ENCODE assay signal across 15 cellular contexts in genomic region chr1:9240914-9241820, GRCh38. TPM values are rescaled to one million over a fixed set of nuclear protein-coding genes. Genes with fewer than 3 reads are reported as not detected.
A peak's percentile ranks its signal among the peaks of the same experiment; 100 is the strongest.
DNase-seq lines count a peak whose midpoint lies in the region; ATAC-seq and TF ChIP-seq lines count a peak whose summit lies in the region.
"Had no signal": no experiment of that assay in that cellular context is flagged by ENCODE, and none has a peak within 500 bp of the region (broad histone marks: within the 10 kb centered on the region; RNA-seq: fewer than 3 reads in every experiment).

No MANE protein-coding gene starts in this region.

- H3K9me3 Mint-ChIP-seq in natural killer cell treated with Interleukin-12 subunit alpha and Interleukin-12 subunit beta and Interleukin-15 and Interleukin-18, amount 100 ng/mL, for 72 hours, result no peaks in the 10 kb centered on the region
- H3K9me3 Mint-ChIP-seq in natural killer cell, result no peaks in the 10 kb centered on the region
- H3K9me3 Mint-ChIP-seq: stimulated activated naive CD8-positive, alpha-beta T cell treated with anti-CD3 and anti-CD28 coated beads, Interleukin-15, amount 100 ng/mL, for 72 hours had no signal

- no peaks in the 10 kb centered on the region for H3K36me3 Mint-ChIP-seq in natural killer cell treated with Interleukin-12 subunit alpha and Interleukin-12 subunit beta and Interleukin-15 and Interleukin-18, amount 100 ng/mL, for 72 hours
- H3K36me3 Mint-ChIP-seq in natural killer cell, result no peaks in the 10 kb centered on the region

- peak overlapping the region in 18 of 21 experiments; percentile 10 to 82 (median 68) for H3K27ac ChIP-seq in skin epidermis
- H3K27ac ChIP-seq: colonic mucosa had no signal

- ATAC-seq in natural killer cell treated with Interleukin-12 subunit alpha and Interleukin-12 subunit beta and Interleukin-15 and Interleukin-18, amount 100 ng/mL, for 72 hours, result no peak
- no peak for ATAC-seq in natural killer cell
- ATAC-seq in omental fat pad (ENCODE audit: low FRiP score), result no peak
- no peak for ATAC-seq in sciatic nerve
- ATAC-seq: PC-3; stimulated activated naive CD8-positive, alpha-beta T cell treated with anti-CD3 and anti-CD28 coated beads, Interleukin-15, amount 100 ng/mL, for 72 hours had no signal

- H3K27ac Mint-ChIP-seq in natural killer cell treated with Interleukin-12 subunit alpha and Interleukin-12 subunit beta and Interleukin-15 and Interleukin-18, amount 100 ng/mL, for 72 hours, result peak overlapping the region; percentile 67 to 71
- H3K27ac Mint-ChIP-seq in natural killer cell, result no peak overlapping the region
- H3K27ac Mint-ChIP-seq: stimulated activated naive CD8-positive, alpha-beta T cell treated with anti-CD3 and anti-CD28 coated beads, Interleukin-15, amount 100 ng/mL, for 72 hours had no signal

- no peaks in the 10 kb centered on the region for H3K36me3 ChIP-seq in iPS-15b (ENCODE audit: control insufficient read depth, insufficient read depth, low read length)
- H3K36me3 ChIP-seq: colonic mucosa had no signal

- peaks cover 0 to 2% of the 10 kb centered on the region in 2 donors for H3K27me3 Mint-ChIP-seq in natural killer cell treated with Interleukin-12 subunit alpha and Interleukin-12 subunit beta and Interleukin-15 and Interleukin-18, amount 100 ng/mL, for 72 hours
- no peaks in the 10 kb centered on the region for H3K27me3 Mint-ChIP-seq in natural killer cell (ENCODE audit: low read depth in 2 of 2)
- H3K27me3 Mint-ChIP-seq: stimulated activated naive CD8-positive, alpha-beta T cell treated with anti-CD3 and anti-CD28 coated beads, Interleukin-15, amount 100 ng/mL, for 72 hours had no signal

- H3K4me3 ChIP-seq in iPS-15b (ENCODE audit: low read depth, low read length), result no peak overlapping the region
- H3K4me3 ChIP-seq in skin epidermis, result no peak overlapping the region
- H3K4me3 ChIP-seq: colonic mucosa had no signal

- intact Hi-C loops in natural killer cell (cut with micrococcal nuclease), result no loop called here
- intact Hi-C loops in sciatic nerve (cut with DNase I), result no loop called here

- peak overlapping the region; percentile 47 for H3K9ac ChIP-seq in iPS-15b (ENCODE audit: low read depth, low read length)

- no peaks in the 10 kb centered on the region for H3K9me3 ChIP-seq in iPS-15b (ENCODE audit: control insufficient read depth, insufficient read depth, low read length)
- H3K9me3 ChIP-seq: colonic mucosa had no signal

- peaks cover 41 to 45% of the 10 kb centered on the region in 2 donors for H3K4me1 Mint-ChIP-seq in natural killer cell treated with Interleukin-12 subunit alpha and Interleukin-12 subunit beta and Interleukin-15 and Interleukin-18, amount 100 ng/mL, for 72 hours (ENCODE audit: low read depth in 2 of 2)
- H3K4me1 Mint-ChIP-seq in natural killer cell, result peaks cover 44 to 48% of the 10 kb centered on the region in 2 donors

- no peak for TF ChIP-seq CTCF in natural killer cell (IDR thresholded peaks at IDR 0.05)
- no peak for TF ChIP-seq CTCF in omental fat pad (IDR thresholded peaks at IDR 0.05)

- no peak overlapping the region for H3K4me3 Mint-ChIP-seq in natural killer cell treated with Interleukin-12 subunit alpha and Interleukin-12 subunit beta and Interleukin-15 and Interleukin-18, amount 100 ng/mL, for 72 hours
- no peak overlapping the region for H3K4me3 Mint-ChIP-seq in natural killer cell

- no peak for DNase-seq in natural killer cell treated with Interleukin-12 subunit alpha and Interleukin-12 subunit beta and Interleukin-15 and Interleukin-18, amount 100 ng/mL, for 72 hours (ENCODE audit: low spot score)
- no peak for DNase-seq in natural killer cell
- no peak for DNase-seq in DMS 273 treated with DMSO at 0.1 percent for 48 hours (lab: John Stamatoyannopoulos, UW)
- no peak for DNase-seq in omental fat pad (ENCODE audit: low spot score)
- no peak for DNase-seq in sciatic nerve (ENCODE audit: low spot score)
- DNase-seq in inferior parietal cortex (ENCODE audit: extremely low spot score), result no peak
- DNase-seq: activated CD4-positive, alpha-beta T cell treated with anti-CD3 and anti-CD28 coated beads for 1 hour; activated T-cell treated with anti-CD3 and anti-CD28 coated beads for 4 hours; colonic mucosa; NCI-H1436; PC-3; retina; stimulated activated naive CD8-positive, alpha-beta T cell treated with anti-CD3 and anti-CD28 coated beads, Interleukin-15, amount 100 ng/mL, for 72 hours had no signal

- H3K27me3 ChIP-seq in iPS-15b (ENCODE audit: control insufficient read depth, insufficient read depth, low read length), result no peaks in the 10 kb centered on the region
- H3K27me3 ChIP-seq: colonic mucosa had no signal

- peaks cover 16% of the 10 kb centered on the region for H3K4me1 ChIP-seq in iPS-15b (ENCODE audit: control insufficient read depth, insufficient read depth, low read length)

RNA-seq across cellular contexts. Expression of gene H6PD, which starts 6.6 kb away (rescaled TPM):
- total RNA-seq in natural killer cell treated with Interleukin-12 subunit alpha and Interleukin-12 subunit beta and Interleukin-15 and Interleukin-18, amount 100 ng/mL, for 72 hours, result 10 to 100 TPM; 14.1 to 15.1 TPM
- 10 to 100 TPM; 24.3 to 37.1 (median 31.2) TPM for total RNA-seq in natural killer cell
- 100 to 1,000 TPM in 1 of 4 donors, 10 to 100 TPM in 3; 75.5 to 142 (median 82.7) TPM for total RNA-seq in omental fat pad
- total RNA-seq in sciatic nerve, result 52.9 TPM

RNA-seq across cellular contexts. Expression of gene SPSB1, which starts 51.5 kb away (rescaled TPM):
- total RNA-seq in natural killer cell treated with Interleukin-12 subunit alpha and Interleukin-12 subunit beta and Interleukin-15 and Interleukin-18, amount 100 ng/mL, for 72 hours, result 1 to 10 TPM in 1 of 2 donors, under 1 TPM in 1; 0.78 to 1.4 TPM
- 1 to 10 TPM in 2 of 3 donors, under 1 TPM in 1; 0.82 to 3.0 (median 1.5) TPM for total RNA-seq in natural killer cell
- 100 to 1,000 TPM in 1 of 4 donors, 10 to 100 TPM in 3; 33.5 to 111 (median 76.3) TPM for total RNA-seq in omental fat pad
- total RNA-seq in sciatic nerve, result 20.1 TPM

Comparison
In these comparisons a context has a peak if more than half of its experiments do, and no peak if none do; other contexts are left out.
1. H3K27ac Mint-ChIP-seq: peak in natural killer cell treated with Interleukin-12 subunit alpha and Interleukin-12 subunit beta and Interleukin-15 and Interleukin-18, amount 100 ng/mL, for 72 hours (2 of 2); none in natural killer cell (0 of 2).